ENCODE assay signal across 12 cellular contexts in the genomic region with DNA sequence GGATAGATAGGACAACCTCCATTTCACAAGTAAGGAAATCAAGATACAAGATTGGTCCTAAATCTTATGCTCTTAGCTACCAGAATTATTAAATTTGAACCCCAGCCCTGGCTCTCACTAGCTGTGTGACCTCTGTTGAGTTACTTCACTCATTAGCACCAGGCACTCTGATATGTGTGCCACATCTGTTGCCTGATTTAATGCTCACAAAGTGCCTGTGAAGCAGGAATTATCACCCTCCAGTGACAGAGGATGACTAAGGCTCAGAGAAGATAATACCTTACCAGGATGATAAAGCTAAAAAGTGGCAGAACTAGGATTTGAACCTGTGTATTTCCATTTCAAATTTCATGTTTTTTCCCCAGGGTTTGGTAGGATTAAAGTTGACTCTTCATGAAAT.
A peak's percentile ranks its signal among the peaks of the same experiment; 100 is the strongest.
DNase-seq lines count a peak whose midpoint lies in the region; TF ChIP-seq lines count a peak whose summit lies in the region.
"Had no signal": no experiment of that assay in that cellular context is flagged by ENCODE, and none has a peak within 500 bp of the region (broad histone marks: within the 10 kb centered on the region; RNA-seq: fewer than 3 reads in every experiment).

No MANE protein-coding gene starts in this region.

- TF ChIP-seq CTCF in coronary artery (IDR thresholded peaks at IDR 0.05) (no peak), glutamatergic neuron (IDR thresholded peaks at IDR 0.05; ENCODE audit: partially characterized antibody, unreplicated experiment) (no peak)

- no peaks in the 10 kb centered on the region for H3K4me1 Mint-ChIP-seq in glutamatergic neuron (ENCODE audit: low read depth, unreplicated experiment)
- no peaks in the 10 kb centered on the region for H3K4me1 Mint-ChIP-seq in activated naive CD4-positive, alpha-beta T cell treated with anti-CD3 and anti-CD28 coated beads for 36 hours (ENCODE audit: low read depth)
- H3K4me1 Mint-ChIP-seq in CD8-positive, alpha-beta memory T cell: no peaks in the 10 kb centered on the region

- POLR2A ChIA-PET in CD8-positive, alpha-beta memory T cell (lab: Charles Lee): no interaction called here

- no peak overlapping the region for H3K27ac ChIP-seq in coronary artery
- H3K27ac ChIP-seq in CD8-positive, alpha-beta memory T cell (ENCODE audit: low read depth, low read length): no peak overlapping the region
- H3K27ac ChIP-seq: 22Rv1, BLaER1 had no signal

- H3K9me3 ChIP-seq in CD8-positive, alpha-beta memory T cell (ENCODE audit: low read length): no peaks in the 10 kb centered on the region
- H3K9me3 ChIP-seq: BLaER1 had no signal

- DNase-seq in DMS 273 (lab: John Stamatoyannopoulos, UW; ENCODE audit: unreplicated experiment): peak; percentile 57
- no peak for DNase-seq in DMS 273 treated with DMSO at 0.1 percent for 48 hours (lab: John Stamatoyannopoulos, UW)
- peak; percentile 82 for DNase-seq in NCI-H2171 treated with DMSO at 0.1 percent for 48 hours (lab: John Stamatoyannopoulos, UW)
- DNase-seq in NCI-H82 (lab: John Stamatoyannopoulos, UW): peak; percentile 87
- no peak for DNase-seq in coronary artery (ENCODE audit: low spot score)
- DNase-seq in glutamatergic neuron: no peak
- no peak for DNase-seq in activated naive CD4-positive, alpha-beta T cell treated with anti-CD3 and anti-CD28 coated beads for 36 hours
- DNase-seq in CD8-positive, alpha-beta memory T cell: no peak
- DNase-seq: DND-41, GDM1 had no signal

- no peak overlapping the region for H3K27ac Mint-ChIP-seq in glutamatergic neuron (ENCODE audit: unreplicated experiment)
- no peak overlapping the region for H3K27ac Mint-ChIP-seq in activated naive CD4-positive, alpha-beta T cell treated with anti-CD3 and anti-CD28 coated beads for 36 hours
- H3K27ac Mint-ChIP-seq in CD8-positive, alpha-beta memory T cell: no peak overlapping the region

- CTCF ChIA-PET in activated naive CD4-positive, alpha-beta T cell treated with anti-CD3 and anti-CD28 coated beads for 36 hours (lab: Charles Lee): no interaction called here
- CTCF ChIA-PET in CD8-positive, alpha-beta memory T cell (lab: Charles Lee): no interaction called here

- H3K27me3 ChIP-seq in CD8-positive, alpha-beta memory T cell (ENCODE audit: insufficient read depth, low read length, poor library complexity, severe bottlenecking): no peaks in the 10 kb centered on the region
- H3K27me3 ChIP-seq: BLaER1 had no signal

- no peak overlapping the region for H3K4me3 Mint-ChIP-seq in glutamatergic neuron (ENCODE audit: unreplicated experiment)
- H3K4me3 Mint-ChIP-seq in activated naive CD4-positive, alpha-beta T cell treated with anti-CD3 and anti-CD28 coated beads for 36 hours: no peak overlapping the region
- no peak overlapping the region for H3K4me3 Mint-ChIP-seq in CD8-positive, alpha-beta memory T cell

- no peaks in the 10 kb centered on the region for H3K4me1 ChIP-seq in CD8-positive, alpha-beta memory T cell (ENCODE audit: insufficient read depth, low read length)
- H3K4me1 ChIP-seq: BLaER1 had no signal

- intact Hi-C loops in activated naive CD4-positive, alpha-beta T cell treated with anti-CD3 and anti-CD28 coated beads for 36 hours (cut with micrococcal nuclease): no loop called here

- H3K4me3 ChIP-seq in coronary artery: no peak overlapping the region
- H3K4me3 ChIP-seq in CD8-positive, alpha-beta memory T cell (ENCODE audit: low read length): no peak overlapping the region
- H3K4me3 ChIP-seq: BLaER1 had no signal

- peaks cover 5% of the 10 kb centered on the region for H3K27me3 Mint-ChIP-seq in glutamatergic neuron (ENCODE audit: unreplicated experiment)
- no peaks in the 10 kb centered on the region for H3K27me3 Mint-ChIP-seq in activated naive CD4-positive, alpha-beta T cell treated with anti-CD3 and anti-CD28 coated beads for 36 hours (ENCODE audit: low read depth)
- no peaks in the 10 kb centered on the region for H3K27me3 Mint-ChIP-seq in CD8-positive, alpha-beta memory T cell

- H3K36me3 Mint-ChIP-seq in glutamatergic neuron (ENCODE audit: unreplicated experiment): no peaks in the 10 kb centered on the region
- H3K36me3 Mint-ChIP-seq in activated naive CD4-positive, alpha-beta T cell treated with anti-CD3 and anti-CD28 coated beads for 36 hours (ENCODE audit: low read depth): no peaks in the 10 kb centered on the region
- no peaks in the 10 kb centered on the region for H3K36me3 Mint-ChIP-seq in CD8-positive, alpha-beta memory T cell

- H3K9me3 Mint-ChIP-seq in glutamatergic neuron (ENCODE audit: unreplicated experiment): no peaks in the 10 kb centered on the region
- peaks cover 1% of the 10 kb centered on the region for H3K9me3 Mint-ChIP-seq in activated naive CD4-positive, alpha-beta T cell treated with anti-CD3 and anti-CD28 coated beads for 36 hours
- peaks cover 0 to 5% (median 0%) of the 10 kb centered on the region in 5 donors for H3K9me3 Mint-ChIP-seq in CD8-positive, alpha-beta memory T cell

- H3K36me3 ChIP-seq in CD8-positive, alpha-beta memory T cell (ENCODE audit: insufficient read depth, low read length): no peaks in the 10 kb centered on the region
- H3K36me3 ChIP-seq: BLaER1 had no signal

Comparison
In these comparisons a context has a peak if more than half of its experiments do, and no peak if none do; other contexts are left out.
1. DNase-seq: peak in DMS 273 (single experiment), NCI-H2171 treated with DMSO at 0.1 percent for 48 hours (single experiment) and NCI-H82 (single experiment); none in DMS 273 treated with DMSO at 0.1 percent for 48 hours (single experiment), coronary artery (single experiment), glutamatergic neuron (single experiment), activated naive CD4-positive, alpha-beta T cell treated with anti-CD3 and anti-CD28 coated beads for 36 hours (single experiment) and CD8-positive, alpha-beta memory T cell (0 of 5).